ENCODE assay signal across 19 cellular contexts in genomic region chr1:200916152-200916551, GRCh38. TPM values are rescaled to one million over a fixed set of nuclear protein-coding genes. Genes with fewer than 3 reads are reported as not detected.
DNase-seq lines count a peak whose midpoint lies in the region; ATAC-seq, FAIRE-seq and TF ChIP-seq lines count a peak whose summit lies in the region.
"Had no signal": no experiment of that assay in that cellular context is flagged by ENCODE, and none has a peak within 500 bp of the region (broad histone marks: within the 10 kb centered on the region; RNA-seq: fewer than 3 reads in every experiment).

No MANE protein-coding gene starts in this region.

- H3K23me2 ChIP-seq in H1 (ENCODE audit: low read depth, low read length) = no peaks in the 10 kb centered on the region; the same call in 1 of the 2 replicates

- no peak overlapping the region for H2AFZ ChIP-seq in H1 (ENCODE audit: low read length)
- H2AFZ ChIP-seq: PC-9 had no signal

- no peak overlapping the region for H2BK12ac ChIP-seq in H1 (ENCODE audit: low read depth, low read length)

- FAIRE-seq in H1 (lab: Jason Lieb, UNC) = no peak
- FAIRE-seq: D721Med had no signal

- H2BK5ac ChIP-seq in H1 (ENCODE audit: low read depth, low read length) = no peak overlapping the region; the same call in 1 of the 2 replicates
- no peak overlapping the region for H2BK5ac ChIP-seq in mesendoderm (ENCODE audit: low read length)

- H2BK120ac ChIP-seq in H1 (replicated peaks; ENCODE audit: low read depth, low read length) = no peak overlapping the region
- no peak overlapping the region for H2BK120ac ChIP-seq in mesendoderm (ENCODE audit: low read depth, low read length)

- H3K79me1 ChIP-seq in H1 (ENCODE audit: low read depth, low read length) = no peaks in the 10 kb centered on the region
- H3K79me1 ChIP-seq in mesendoderm (ENCODE audit: low read length) = no peaks in the 10 kb centered on the region

- no peak overlapping the region for H3K4ac ChIP-seq in H1 (replicated peaks; ENCODE audit: insufficient read length, low read depth, low read length)
- H3K4ac ChIP-seq in mesendoderm (ENCODE audit: low read depth, low read length) = no peak overlapping the region

- peak in 1 of 2 experiments; percentile 41; a peak in 1 of 3 replicates for TF ChIP-seq POLR2A in H1 (IDR thresholded peaks at IDR 0.05; ENCODE audit: control extremely low read depth in 1 of 2, low read depth in 2 of 2, low read length in 2 of 2)

- H3K9ac ChIP-seq in BLaER1 = no peak overlapping the region
- no peak overlapping the region for H3K9ac ChIP-seq in H1 (replicated peaks in 1 of 4; ENCODE audit: extremely low read depth in 1 of 4, low read depth in 3 of 4, low read length in 3 of 4)
- peak overlapping the region; percentile 59 for H3K9ac ChIP-seq in mesendoderm (ENCODE audit: low read length)
- H3K9ac ChIP-seq: KMS-11 had no signal

- no peak overlapping the region for H2AK5ac ChIP-seq in H1 (ENCODE audit: low read depth, low read length)
- no peak overlapping the region for H2AK5ac ChIP-seq in mesendoderm (ENCODE audit: low read length)

- ATAC-seq in omental fat pad (ENCODE audit: low FRiP score) = no peak
- ATAC-seq: activated CD8-positive, alpha-beta T cell treated with anti-CD3 and anti-CD28 coated beads, Interleukin-2, amount 10 ng/mL, durations not matched to agents 7 days and 5 days had no signal

- peak; percentile 95 for DNase-seq in H7
- peak; percentile 70 to 91 for DNase-seq in H1 (ENCODE audit: low read depth in 1 of 2, low spot score in 2 of 2)
- DNase-seq in mesendoderm = peak; percentile 71
- DNase-seq in omental fat pad (ENCODE audit: low spot score) = no peak
- DNase-seq in inferior parietal cortex (ENCODE audit: extremely low spot score) = no peak
- no peak for DNase-seq in RPMI8226
- DNase-seq in CD1c-positive myeloid dendritic cell (ENCODE audit: extremely low spot score) = no peak
- DNase-seq: activated CD8-positive, alpha-beta T cell treated with anti-CD3 and anti-CD28 coated beads, Interleukin-2, amount 10 ng/mL, durations not matched to agents 7 days and 5 days; left lung; PC-9 had no signal

- H3K27me3 ChIP-seq in BLaER1 (no peaks in the 10 kb centered on the region), H7 (ENCODE audit: control insufficient read depth, insufficient read depth, low read length) (no peaks in the 10 kb centered on the region), H1 (replicated peaks in 1 of 4; ENCODE audit: control insufficient read depth in 3 of 4, extremely low read depth in 1 of 4, insufficient read depth in 3 of 4, low read length in 3 of 4) (no peaks in the 10 kb centered on the region), mesendoderm (ENCODE audit: insufficient read depth, low read length, poor library complexity) (no peaks in the 10 kb centered on the region)
- H3K27me3 ChIP-seq: heart left ventricle had no signal

- H4K20me1 ChIP-seq in BLaER1 (no peaks in the 10 kb centered on the region), H1 (replicated peaks in 1 of 2; ENCODE audit: control insufficient read depth in 1 of 2, insufficient read depth in 2 of 2, low read length in 2 of 2) (peaks cover 0 to 3% of the 10 kb centered on the region in 2 experiments)

- H3K4me1 ChIP-seq in BLaER1 = peaks cover 42% of the 10 kb centered on the region
- H3K4me1 ChIP-seq in H1 (replicated peaks in 1 of 4; ENCODE audit: control insufficient read depth in 3 of 4, insufficient read depth in 4 of 4, low read length in 3 of 4) = peaks cover 0 to 6% (median 3%) of the 10 kb centered on the region in 4 experiments; a peak in 3 of 7 replicates
- H3K4me1 ChIP-seq in mesendoderm (ENCODE audit: control insufficient read depth, low read depth, low read length) = no peaks in the 10 kb centered on the region
- H3K4me1 ChIP-seq: left lung had no signal

- no peaks in the 10 kb centered on the region for H3K9me3 ChIP-seq in BLaER1
- H3K9me3 ChIP-seq in H1 (ENCODE audit: insufficient read depth in 2 of 2, low read depth in 1 of 2, low read length in 1 of 2) = no peaks in the 10 kb centered on the region
- H3K9me3 ChIP-seq: heart left ventricle, left lung, thoracic aorta had no signal

- peak; percentile 55 to 71 for TF ChIP-seq RAD21 in H1 (IDR thresholded peaks at IDR 0.05 in 1 of 2, conservative IDR thresholded peaks at IDR 0.05 in 1 of 2; ENCODE audit: low read depth in 2 of 2, low read length in 2 of 2)

- H4K8ac ChIP-seq in H1 (ENCODE audit: extremely low read depth, insufficient read depth, low read length) (peak overlapping the region; percentile 91), mesendoderm (ENCODE audit: low read depth, low read length) (peak overlapping the region; percentile 59)

- H3K4me2 ChIP-seq in BLaER1 (peak overlapping the region; percentile 68), H1 (ENCODE audit: insufficient read depth in 1 of 2, low read depth in 2 of 2, low read length in 2 of 2) (peak overlapping the region; percentile 57 to 59; a peak in 3 of 4 replicates), mesendoderm (ENCODE audit: low read length) (peak overlapping the region; percentile 47)
- H3K4me2 ChIP-seq: KMS-11, PC-9 had no signal

- H3K56ac ChIP-seq in H1 (replicated peaks; ENCODE audit: insufficient read length, low read depth, low read length) (peak overlapping the region; percentile 39), mesendoderm (ENCODE audit: low read length) (peak overlapping the region; percentile 65)

- TF ChIP-seq EP300 in H1 (IDR thresholded peaks at IDR 0.05; ENCODE audit: borderline replicate concordance in 1 of 2, low read depth in 2 of 2, low read length in 2 of 2) = no peak

- H2BK15ac ChIP-seq in H1 (ENCODE audit: low read length) (no peak overlapping the region), mesendoderm (replicated peaks; ENCODE audit: low read depth) (no peak overlapping the region)

- H3K79me2 ChIP-seq in H1 (ENCODE audit: control insufficient read depth in 1 of 2, insufficient read depth in 2 of 2, low read length in 2 of 2) (no peaks in the 10 kb centered on the region), mesendoderm (ENCODE audit: control insufficient read depth, insufficient read depth, low read length) (no peaks in the 10 kb centered on the region)

- H3K18ac ChIP-seq in H1 (ENCODE audit: extremely low read depth, low read length) = peak overlapping the region; percentile 48; the same call in 1 of the 2 replicates
- H3K18ac ChIP-seq in mesendoderm (ENCODE audit: low read length) = peak overlapping the region; percentile 19

- no peak overlapping the region for H3K14ac ChIP-seq in H1 (ENCODE audit: insufficient read length)

- no peaks in the 10 kb centered on the region for H3K36me3 ChIP-seq in BLaER1
- peaks cover 8% of the 10 kb centered on the region for H3K36me3 ChIP-seq in H7 (replicated peaks; ENCODE audit: control insufficient read depth, insufficient read depth, low read length)
- H3K36me3 ChIP-seq in H1 (ENCODE audit: control insufficient read depth in 2 of 4, insufficient read depth in 4 of 4, low read length in 3 of 4) = peaks cover 8 to 23% (median 17%) of the 10 kb centered on the region in 4 experiments; a peak in 6 of 8 replicates
- peaks cover 1% of the 10 kb centered on the region for H3K36me3 ChIP-seq in mesendoderm (ENCODE audit: control insufficient read depth, insufficient read depth, low read length)
- H3K36me3 ChIP-seq: heart left ventricle, left lung, thoracic aorta had no signal

- POLR2A ChIA-PET in H1 (lab: Charles Lee; ENCODE audit: partially characterized antibody) = interaction anchor here (0.8 to 2.9 kb wide), 6 partner anchors 9 to 57 kb away, joined by 3 to 26 read pairs (median 6); no protein-coding TSS in a partner anchor

- no peak overlapping the region for H4K91ac ChIP-seq in H1 (replicated peaks; ENCODE audit: insufficient read length, low read length)

- H3K4me3 ChIP-seq in BLaER1 (no peak overlapping the region), H7 (ENCODE audit: insufficient read depth, low read depth, low read length) (peak overlapping the region; percentile 35; the same call in 1 of the 2 replicates), H1 (ENCODE audit: extremely low read depth in 1 of 4, insufficient read depth in 2 of 4, low read depth in 3 of 4, low read length in 4 of 4) (peak overlapping the region; percentile 8 to 47 (median 20); a peak in 6 of 8 replicates), mesendoderm (ENCODE audit: low read length) (no peak overlapping the region)
- H3K4me3 ChIP-seq: heart left ventricle, left lung, PC-9, thoracic aorta had no signal

- H3K27ac ChIP-seq in BLaER1 (peak overlapping the region; percentile 79), H1 (ENCODE audit: low read depth, low read length) (no peak overlapping the region), mesendoderm (ENCODE audit: low read depth, low read length) (no peak overlapping the region)
- H3K27ac ChIP-seq: heart left ventricle, KMS-11, left lung, PC-9, thoracic aorta, VCaP had no signal

- H3K23ac ChIP-seq in H1 (ENCODE audit: insufficient read length) = no peak overlapping the region
- peak overlapping the region; percentile 66 for H3K23ac ChIP-seq in mesendoderm (ENCODE audit: low read length)

- WGBS in H1 (ENCODE audit: extremely low coverage in 1 of 2, insufficient coverage in 1 of 2, insufficient read length in 1 of 2, insufficient replicate concordance in 2 of 2, low coverage in 1 of 2, low lambda C conversion rate in 2 of 2, missing lambda C conversion rate in 1 of 2), 2 experiments = 15% methylated on average over 15 of the region's 22 CpGs; no CpG with 5 or more reads in 1 of the 2 experiments
- WGBS in mesendoderm (ENCODE audit: extremely low coverage, insufficient coverage, low lambda C conversion rate) = no CpG with 5 or more reads among the region's 22 CpGs

- no peak overlapping the region for H2BK20ac ChIP-seq in H1 (ENCODE audit: low read length)

- H4K5ac ChIP-seq in H1 (ENCODE audit: insufficient read length, low read depth, low read length) (peak overlapping the region; percentile 61), mesendoderm (ENCODE audit: low read length) (no peak overlapping the region)

- TF ChIP-seq CTCF in H1 (IDR thresholded peaks at IDR 0.05; ENCODE audit: control extremely low read depth in 1 of 3, insufficient read depth in 1 of 3, low read depth in 1 of 3, low read length in 3 of 3) = peak; percentile 76 to 100 (median 90)
- TF ChIP-seq CTCF in omental fat pad (IDR thresholded peaks at IDR 0.05) = no peak

- CTCF ChIA-PET in H1 (lab: Charles Lee; ENCODE audit: partially characterized antibody) = interaction anchor here (0.6 to 3.0 kb wide), 18 partner anchors 11 to 380 kb away, joined by 3 to 17 read pairs (median 4); partner anchors contain the start of gene INAVA

RNA-seq across cellular contexts. Expression of gene INAVA, which starts 21.5 kb away (rescaled TPM):
- 44.5 and 53.8 TPM in 2 replicates for total RNA-seq in H7 (2014; rRNA removed; shearing (Covaris generic))
- 43.4 and 46.8 TPM in 2 replicates for total RNA-seq in H1 (2021; fragmentation: NEBNext Ultra II Directional; extraction: Animal tissue kit (Norgen Biotek cat#: 25700))
- 49.3 and 77.0 TPM in 2 replicates for polyA plus RNA-seq in H1 (2011; rRNA removed)
- polyA plus RNA-seq in H1 (2011; cell fraction: cytosol; rRNA removed) = 36.0 TPM
- polyA plus RNA-seq in H1 (2011; cell fraction: nucleus; rRNA removed) = 88.4 TPM
- polyA plus RNA-seq in H1 (2012, experiment 1 of 2) = 33.1 to 43.8 TPM (median 39.6 TPM) in 4 replicates
- polyA plus RNA-seq in H1 (2012, experiment 2 of 2) = 37.6 TPM
- polyA plus RNA-seq in H1 (2013, experiment 1 of 2) = 31.6 TPM
- polyA plus RNA-seq in H1 (2013, experiment 2 of 2) = 29.9 TPM
- polyA minus RNA-seq in H1 (2011; rRNA and poly(A)+ RNA removed) = 22.7 and 25.3 TPM in 2 replicates
- polyA minus RNA-seq in H1 (2011; cell fraction: cytosol; rRNA and poly(A)+ RNA removed) = 26.8 TPM
- polyA minus RNA-seq in H1 (2011; cell fraction: nucleus; rRNA and poly(A)+ RNA removed) = 26.7 TPM
- 34.9 TPM for polyA plus RNA-seq in mesendoderm (2013, experiment 1 of 2)
- 36.1 TPM for polyA plus RNA-seq in mesendoderm (2013, experiment 2 of 2)
- total RNA-seq in omental fat pad = under 1 TPM in 3 of 4 donors, not detected in 1; 0.09 to 0.95 (median 0.12) TPM

RNA-seq across cellular contexts. Expression of gene GPR25, which starts 43.4 kb away (rescaled TPM):
- not detected in 2 replicates for total RNA-seq in H7 (2014; rRNA removed; shearing (Covaris generic))
- total RNA-seq in H1 (2021; fragmentation: NEBNext Ultra II Directional; extraction: Animal tissue kit (Norgen Biotek cat#: 25700)) = not detected in 2 replicates
- not detected in 2 replicates for polyA plus RNA-seq in H1 (2011; rRNA removed)
- not detected for polyA plus RNA-seq in H1 (2011; cell fraction: cytosol; rRNA removed)
- not detected for polyA plus RNA-seq in H1 (2011; cell fraction: nucleus; rRNA removed)
- polyA plus RNA-seq in H1 (2012, experiment 1 of 2) = not detected in 4 replicates
- polyA plus RNA-seq in H1 (2012, experiment 2 of 2) = not detected
- not detected for polyA plus RNA-seq in H1 (2013, experiment 1 of 2)
- 0.04 TPM for polyA plus RNA-seq in H1 (2013, experiment 2 of 2)
- polyA minus RNA-seq in H1 (2011; rRNA and poly(A)+ RNA removed) = not detected in 2 replicates
- not detected for polyA minus RNA-seq in H1 (2011; cell fraction: cytosol; rRNA and poly(A)+ RNA removed)
- polyA minus RNA-seq in H1 (2011; cell fraction: nucleus; rRNA and poly(A)+ RNA removed) = not detected
- not detected for polyA plus RNA-seq in mesendoderm (2013, experiment 1 of 2)
- polyA plus RNA-seq in mesendoderm (2013, experiment 2 of 2) = not detected
- total RNA-seq in omental fat pad = not detected
- total RNA-seq: cerebellum, heart left ventricle, NCI-H460, PC-9, thoracic aorta had no signal
- polyA plus RNA-seq: AG04450, heart left ventricle had no signal

Comparison
In these comparisons a context has a peak if more than half of its experiments do, and no peak if none do; other contexts are left out.
1. H3K4me3 ChIP-seq: peak in H7 (single experiment) and H1 (4 of 4); none in BLaER1 (single experiment) and mesendoderm (single experiment).
2. DNase-seq: peak in H7 (single experiment), H1 (2 of 2) and mesendoderm (single experiment); none in omental fat pad (single experiment), inferior parietal cortex (single experiment), RPMI8226 (single experiment) and CD1c-positive myeloid dendritic cell (single experiment).
3. CTCF ChIP-seq: peak in H1 (3 of 3); none in omental fat pad (0 of 3).
4. RNA of gene INAVA, which starts 21.5 kb away (total RNA-seq): 44.5 to 53.8 TPM in H7 and 43.4 to 46.8 TPM in H1; 0.09 to 0.95 TPM in omental fat pad; every median in the first group is over 10 times any median in the second.
5. Peak in every context shown above with its lines, with median percentiles within 50 percentile points of each other: H3K4me2 ChIP-seq.